ENCODE assay signal across 1 cellular context in genomic region chr3:99669879-99670555, GRCh38.
TF ChIP-seq lines count a peak whose summit lies in the region.

No MANE protein-coding gene starts in this region.

TF ChIP-seq in K562, 482 proteins besides CTCF, POLR2A, EP300 and RAD21 (continued from another document):
- TF ChIP-seq KAT8 (IDR thresholded peaks at IDR 0.05; ENCODE audit: low read depth) = no peak
- TF ChIP-seq CBFA2T2 (conservative IDR thresholded peaks at IDR 0.05) = no peak
- peak; percentile 80 for TF ChIP-seq ZNF316 (IDR thresholded peaks at IDR 0.05)
- TF ChIP-seq TCF7 (IDR thresholded peaks at IDR 0.05; ENCODE audit: borderline replicate concordance) = no peak
- TF ChIP-seq RFX1 (IDR thresholded peaks at IDR 0.05) = no peak
- TF ChIP-seq PHF8 (IDR thresholded peaks at IDR 0.05; ENCODE audit: borderline replicate concordance, low read length) = no peak
- no peak for TF ChIP-seq CBX1 (IDR thresholded peaks at IDR 0.05; ENCODE audit: low read depth)
- TF ChIP-seq ZEB2 (IDR thresholded peaks at IDR 0.05) = no peak
- no peak for TF ChIP-seq ZNF282 (CRISPR knock-in tag; IDR thresholded peaks at IDR 0.05)
- TF ChIP-seq ZNF696 (CRISPR knock-in tag; conservative IDR thresholded peaks at IDR 0.05) = no peak
- TF ChIP-seq, protein P1, sequence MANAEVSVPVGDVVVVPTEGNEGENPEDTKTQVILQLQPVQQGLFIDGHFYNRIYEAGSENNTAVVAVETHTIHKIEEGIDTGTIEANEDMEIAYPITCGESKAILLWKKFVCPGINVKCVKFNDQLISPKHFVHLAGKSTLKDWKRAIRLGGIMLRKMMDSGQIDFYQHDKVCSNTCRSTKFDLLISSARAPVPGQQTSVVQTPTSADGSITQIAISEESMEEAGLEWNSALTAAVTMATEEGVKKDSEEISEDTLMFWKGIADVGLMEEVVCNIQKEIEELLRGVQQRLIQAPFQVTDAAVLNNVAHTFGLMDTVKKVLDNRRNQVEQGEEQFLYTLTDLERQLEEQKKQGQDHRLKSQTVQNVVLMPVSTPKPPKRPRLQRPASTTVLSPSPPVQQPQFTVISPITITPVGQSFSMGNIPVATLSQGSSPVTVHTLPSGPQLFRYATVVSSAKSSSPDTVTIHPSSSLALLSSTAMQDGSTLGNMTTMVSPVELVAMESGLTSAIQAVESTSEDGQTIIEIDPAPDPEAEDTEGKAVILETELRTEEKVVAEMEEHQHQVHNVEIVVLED (CRISPR knock-in tag; IDR thresholded peaks at IDR 0.05) = no peak
